ENCODE assay signal across 10 cellular contexts in the genomic region with DNA sequence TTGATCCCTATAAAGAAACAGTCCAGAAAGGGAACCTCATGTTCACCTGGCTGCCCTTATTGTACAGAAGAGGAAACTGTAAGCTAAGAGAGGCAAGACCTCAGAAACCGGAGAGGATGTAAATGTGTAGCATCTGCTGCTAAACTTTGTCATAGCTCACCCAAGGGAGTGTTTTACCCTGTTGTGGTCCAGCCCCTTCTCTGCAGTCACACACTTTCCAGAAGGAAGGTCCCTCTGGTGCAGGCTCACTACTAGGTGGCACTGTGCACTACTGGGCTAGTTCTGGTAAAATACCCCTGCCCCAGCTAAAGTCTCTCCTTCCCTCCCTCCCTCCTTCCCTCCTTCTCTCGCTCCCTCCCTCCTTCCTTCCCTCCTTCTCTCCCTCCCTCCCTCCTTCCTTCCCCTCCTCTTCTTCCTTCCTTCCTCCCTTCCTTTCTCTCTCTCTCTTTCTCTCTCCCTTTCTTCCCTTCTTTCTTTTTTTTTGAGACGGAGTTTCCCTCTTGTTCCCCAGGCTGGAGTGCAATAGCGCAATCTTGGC. TPM values are rescaled to one million over a fixed set of nuclear protein-coding genes. Genes with fewer than 3 reads are reported as not detected.
A peak's percentile ranks its signal among the peaks of the same experiment; 100 is the strongest.
DNase-seq lines count a peak whose midpoint lies in the region; ATAC-seq and TF ChIP-seq lines count a peak whose summit lies in the region.
"Had no signal": no experiment of that assay in that cellular context is flagged by ENCODE, and none has a peak within 500 bp of the region (broad histone marks: within the 10 kb centered on the region; RNA-seq: fewer than 3 reads in every experiment).

No MANE protein-coding gene starts in this region.

- H3K56ac ChIP-seq in mesendoderm (ENCODE audit: low read length): no peak overlapping the region

- ATAC-seq in GM18511 (IDR thresholded peaks at IDR 0.05; ENCODE audit: unreplicated experiment) (peak; percentile 62), HG02610 (IDR thresholded peaks at IDR 0.05; ENCODE audit: unreplicated experiment) (peak; percentile 96)

- TF ChIP-seq POLR2A in esophagus muscularis mucosa (IDR thresholded peaks at IDR 0.05; ENCODE audit: low read depth): no peak

- TF ChIP-seq EP300 in esophagus muscularis mucosa (IDR thresholded peaks at IDR 0.05): no peak

- no peak overlapping the region for H2AFZ ChIP-seq in GM23248

- TF ChIP-seq CTCF in esophagus muscularis mucosa (IDR thresholded peaks at IDR 0.05): no peak

- H2BK120ac ChIP-seq in mesendoderm (ENCODE audit: low read depth, low read length): no peak overlapping the region

- no peak overlapping the region for H2BK15ac ChIP-seq in mesendoderm (replicated peaks; ENCODE audit: low read depth)

- H3K27ac ChIP-seq in mesendoderm (ENCODE audit: low read depth, low read length) (no peak overlapping the region), esophagus muscularis mucosa (replicated peaks in 1 of 4) (no peak overlapping the region), GM23248 (no peak overlapping the region)

- H4K20me1 ChIP-seq in GM23248 (ENCODE audit: insufficient read depth): no peaks in the 10 kb centered on the region

- H3F3A ChIP-seq in GM23248 (ENCODE audit: insufficient read depth): no peaks in the 10 kb centered on the region

- DNase-seq in NCI-H2171 (lab: John Stamatoyannopoulos, UW) (peak; percentile 40), mesendoderm (peak; percentile 55), esophagus muscularis mucosa (ENCODE audit: extremely low spot score) (no peak), GM23248 (no peak), inferior parietal cortex (ENCODE audit: extremely low spot score) (no peak)
- DNase-seq in NK-92 treated with Interleukin-12 subunit alpha and Interleukin-12 subunit beta, amount 100 ng/mL, for 24 hours (lab: John Stamatoyannopoulos, UW): no peak
- DNase-seq: SIG-M5; stimulated activated CD4-positive, alpha-beta T cell treated with anti-CD3 and anti-CD28 coated beads, Interleukin-2, amount 100 ng/mL, for 24 hours had no signal

- H2AK5ac ChIP-seq in mesendoderm (ENCODE audit: low read length): no peak overlapping the region

- no peaks in the 10 kb centered on the region for H3K36me3 ChIP-seq in mesendoderm (ENCODE audit: control insufficient read depth, insufficient read depth, low read length)
- no peaks in the 10 kb centered on the region for H3K36me3 ChIP-seq in esophagus muscularis mucosa
- no peaks in the 10 kb centered on the region for H3K36me3 ChIP-seq in GM23248 (ENCODE audit: low read depth)

- H3K4me2 ChIP-seq in mesendoderm (ENCODE audit: low read length): no peak overlapping the region
- H3K4me2 ChIP-seq in GM23248 (ENCODE audit: unreplicated experiment): no peak overlapping the region

- H3K9me2 ChIP-seq in GM23248 (ENCODE audit: insufficient read depth): no peaks in the 10 kb centered on the region

- no peaks in the 10 kb centered on the region for H3K27me3 ChIP-seq in mesendoderm (ENCODE audit: insufficient read depth, low read length, poor library complexity)
- peaks cover 0 to 19% (median 0%) of the 10 kb centered on the region in 4 donors for H3K27me3 ChIP-seq in esophagus muscularis mucosa
- no peaks in the 10 kb centered on the region for H3K27me3 ChIP-seq in GM23248 (replicated peaks; ENCODE audit: insufficient read depth)

- H3K9ac ChIP-seq in mesendoderm (ENCODE audit: low read length) (no peak overlapping the region), GM23248 (no peak overlapping the region)

- no peak overlapping the region for H2BK5ac ChIP-seq in mesendoderm (ENCODE audit: low read length)

- H3K23ac ChIP-seq in mesendoderm (ENCODE audit: low read length): no peak overlapping the region

- no peak overlapping the region for H4K5ac ChIP-seq in mesendoderm (ENCODE audit: low read length)

- H3K4ac ChIP-seq in mesendoderm (ENCODE audit: low read depth, low read length): no peak overlapping the region

- H3K9me3 ChIP-seq in esophagus muscularis mucosa: peaks cover 0 to 3% (median 2%) of the 10 kb centered on the region in 4 donors
- no peaks in the 10 kb centered on the region for H3K9me3 ChIP-seq in GM23248 (ENCODE audit: low read depth)

- no peak overlapping the region for H4K8ac ChIP-seq in mesendoderm (ENCODE audit: low read depth, low read length)

- no CpG with 5 or more reads among the region's 4 CpGs for WGBS in mesendoderm (ENCODE audit: extremely low coverage, insufficient coverage, low lambda C conversion rate)
- WGBS in esophagus muscularis mucosa: 77% methylated on average over 4 of the region's 4 CpGs
- 42 to 51% methylated on average over 3 to 4 of the region's 4 CpGs for WGBS in GM23248 (ENCODE audit: low coverage in 1 of 2, low lambda C conversion rate in 2 of 2, missing lambda C conversion rate in 2 of 2), 2 experiments

- H3K79me1 ChIP-seq in mesendoderm (ENCODE audit: low read length): no peaks in the 10 kb centered on the region

- no peak overlapping the region for H3K18ac ChIP-seq in mesendoderm (ENCODE audit: low read length)

- H3K4me1 ChIP-seq in mesendoderm (ENCODE audit: control insufficient read depth, low read depth, low read length) (no peaks in the 10 kb centered on the region), esophagus muscularis mucosa (no peaks in the 10 kb centered on the region), GM23248 (ENCODE audit: insufficient read depth) (no peaks in the 10 kb centered on the region)

- H3K79me2 ChIP-seq in mesendoderm (ENCODE audit: control insufficient read depth, insufficient read depth, low read length): no peaks in the 10 kb centered on the region
- no peaks in the 10 kb centered on the region for H3K79me2 ChIP-seq in GM23248 (ENCODE audit: insufficient read depth)

- no peak overlapping the region for H3K4me3 ChIP-seq in mesendoderm (ENCODE audit: low read length)
- no peak overlapping the region for H3K4me3 ChIP-seq in esophagus muscularis mucosa
- H3K4me3 ChIP-seq in GM23248: no peak overlapping the region

- in situ Hi-C loops in GM23248 (cut with MboI): no loop called here

- intact Hi-C loops in esophagus muscularis mucosa (cut with DNase I): no loop called here

RNA-seq across cellular contexts. Expression of gene LCOR, which starts 42.5 kb away (rescaled TPM):
- 8.5 TPM for polyA plus RNA-seq in mesendoderm (2013, experiment 1 of 2)
- 8.0 TPM for polyA plus RNA-seq in mesendoderm (2013, experiment 2 of 2)
- 10 to 100 TPM; 23.1 to 43.2 (median 29.4) TPM for total RNA-seq in esophagus muscularis mucosa
- total RNA-seq in GM23248 (2014; rRNA removed; shearing (Covaris generic)): 9.1 and 12.9 TPM in 2 replicates
- 9.4 and 14.8 TPM in 2 replicates for polyA plus RNA-seq in GM23248 (2016; fragmentation: Nextera tagmentation; extraction: Ambion mirVana)

Comparison
In these comparisons a context has a peak if more than half of its experiments do, and no peak if none do; other contexts are left out.
1. DNase-seq: peak in NCI-H2171 (single experiment) and mesendoderm (single experiment); none in esophagus muscularis mucosa (single experiment), NK-92 treated with Interleukin-12 subunit alpha and Interleukin-12 subunit beta, amount 100 ng/mL, for 24 hours (single experiment), GM23248 (single experiment) and inferior parietal cortex (single experiment).